ENCODE assay signal across 8 cellular contexts in genomic region chr9:14428781-14429230, GRCh38.
DNase-seq lines count a peak whose midpoint lies in the region; ATAC-seq and TF ChIP-seq lines count a peak whose summit lies in the region.

No MANE protein-coding gene starts in this region.

- H3K4me3 Mint-ChIP-seq in T-helper 17 cell = peak overlapping the region; percentile 43

- DNase-seq in DMS53 (lab: John Stamatoyannopoulos, UW) (peak; percentile 63), GM23248 (peak; percentile 77), NCI-H128 (lab: John Stamatoyannopoulos, UW; ENCODE audit: unreplicated experiment) (peak; percentile 57), T-helper 17 cell (no peak), dermis blood vessel endothelial cell (peak; percentile 89), lung (ENCODE audit: low spot score) (peak; percentile 60), superior temporal gyrus (ENCODE audit: extremely low spot score) (peak; percentile 92)

- H3K27me3 ChIP-seq in GM23248 (replicated peaks; ENCODE audit: insufficient read depth) = peaks cover 71% of the 10 kb centered on the region
- no peaks in the 10 kb centered on the region for H3K27me3 ChIP-seq in lung (ENCODE audit: control insufficient read depth, insufficient read depth)

- peaks cover 2% of the 10 kb centered on the region for H3K4me1 Mint-ChIP-seq in T-helper 17 cell

- H3K4me1 ChIP-seq in GM23248 (ENCODE audit: insufficient read depth) (peaks cover 5% of the 10 kb centered on the region), lung (ENCODE audit: control insufficient read depth in 2 of 2, insufficient read depth in 2 of 2, low read length in 2 of 2) (peaks cover 0 to 5% of the 10 kb centered on the region in 2 donors)

- no peak overlapping the region for H3K9ac ChIP-seq in GM23248

- H3K9me2 ChIP-seq in GM23248 (ENCODE audit: insufficient read depth) = no peaks in the 10 kb centered on the region

- H3K4me2 ChIP-seq in GM23248 (ENCODE audit: unreplicated experiment) = no peak overlapping the region

- TF ChIP-seq CTCF in lung (IDR thresholded peaks at IDR 0.05; ENCODE audit: control extremely low read depth, extremely low read depth) = peak; percentile 31

- peaks cover 2% of the 10 kb centered on the region for H3K36me3 Mint-ChIP-seq in T-helper 17 cell (ENCODE audit: low read depth)

- no peak overlapping the region for H3K27ac Mint-ChIP-seq in T-helper 17 cell

- H3F3A ChIP-seq in GM23248 (ENCODE audit: insufficient read depth) = peaks cover 4% of the 10 kb centered on the region; the same call in 1 of the 2 replicates

- ATAC-seq in T-helper 17 cell (no peak), lung (ENCODE audit: insufficient read depth, low FRiP score) (no peak), HG02870 (IDR thresholded peaks at IDR 0.05; ENCODE audit: unreplicated experiment) (no peak)

- H3K9me3 ChIP-seq in GM23248 (ENCODE audit: low read depth) (no peaks in the 10 kb centered on the region), T-helper 17 cell (ENCODE audit: control insufficient read depth, low read length, poor library complexity, severe bottlenecking) (no peaks in the 10 kb centered on the region), lung (ENCODE audit: control insufficient read depth in 2 of 2, insufficient read depth in 1 of 2, low read length in 1 of 2) (no peaks in the 10 kb centered on the region)

- H4K20me1 ChIP-seq in GM23248 (ENCODE audit: insufficient read depth) = no peaks in the 10 kb centered on the region

- H3K27me3 Mint-ChIP-seq in T-helper 17 cell = peaks cover 33% of the 10 kb centered on the region

- H3K36me3 ChIP-seq in GM23248 (ENCODE audit: low read depth) (no peaks in the 10 kb centered on the region), lung (ENCODE audit: control insufficient read depth in 2 of 2, insufficient read depth in 2 of 2, low read length in 2 of 2) (no peaks in the 10 kb centered on the region)

- H3K79me2 ChIP-seq in GM23248 (ENCODE audit: insufficient read depth) = no peaks in the 10 kb centered on the region

- no peak overlapping the region for H2AFZ ChIP-seq in GM23248

- in situ Hi-C loops in GM23248 (cut with MboI) = no loop called here

- H3K27ac ChIP-seq in GM23248 (no peak overlapping the region), lung (ENCODE audit: low read depth in 1 of 2, low read length in 1 of 2) (peak overlapping the region in 1 of 2 donors; percentile 18)

- WGBS in GM23248 (ENCODE audit: low coverage in 1 of 2, low lambda C conversion rate in 2 of 2, missing lambda C conversion rate in 2 of 2), 2 experiments = 11 to 12% methylated on average over 11 of the region's 11 CpGs
- WGBS in lung, 2 donors = 13 to 15% methylated on average over 11 of the region's 11 CpGs

- no peak overlapping the region for H3K4me3 ChIP-seq in GM23248
- H3K4me3 ChIP-seq in lung = no peak overlapping the region

Comparison
In these comparisons a context has a peak if more than half of its experiments do, and no peak if none do; other contexts are left out.
1. DNase-seq: peak in DMS53 (single experiment), GM23248 (single experiment), NCI-H128 (single experiment), dermis blood vessel endothelial cell (single experiment), lung (single experiment) and superior temporal gyrus (single experiment); none in T-helper 17 cell (0 of 3).